ENCODE assay signal across 27 cellular contexts in the genomic region with DNA sequence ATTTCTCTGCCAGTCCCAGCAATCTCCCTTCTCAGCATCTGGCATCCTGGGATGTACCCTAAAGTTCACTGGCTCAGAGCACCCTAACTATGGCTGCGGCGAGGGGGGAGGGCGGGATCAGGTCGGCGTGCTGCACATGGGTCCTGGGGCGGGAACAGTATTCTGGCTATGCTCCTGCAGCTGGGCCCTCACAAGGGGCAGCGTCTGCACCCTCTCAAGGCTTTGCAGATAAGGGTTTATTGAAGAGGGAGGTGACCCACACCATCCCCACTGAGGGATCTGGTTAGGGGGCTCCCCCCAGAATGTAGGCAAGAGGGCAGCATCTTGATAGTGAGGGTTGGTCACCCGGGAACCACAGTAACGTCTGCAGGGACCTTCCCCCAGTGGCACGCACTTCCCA.
"Had no signal": no experiment of that assay in that cellular context is flagged by ENCODE, and none has a peak within 500 bp of the region (broad histone marks: within the 10 kb centered on the region; RNA-seq: fewer than 3 reads in every experiment).

No MANE protein-coding gene starts in this region.

- ATAC-seq: activated CD8-positive, alpha-beta T cell treated with anti-CD3 and anti-CD28 coated beads for 36 hours; activated naive CD4-positive, alpha-beta T cell treated with anti-CD3 and anti-CD28 coated beads, Interleukin-2, amount 50 U/mL, for 72 hours; activated T-helper 17 cell treated with anti-CD3 and anti-CD28 coated beads, Interleukin-2, amount 50 U/mL, for 72 hours; body of pancreas; left ventricle myocardium superior had no signal

- FAIRE-seq: endometrium had no signal

- DNase-seq: activated CD4-positive, alpha-beta T cell treated with anti-CD3 and anti-CD28 coated beads, Interleukin-2, amount 10 ng/mL, durations not matched to agents 24 days and 14 days; activated CD8-positive, alpha-beta T cell treated with anti-CD3 and anti-CD28 coated beads for 36 hours; activated naive CD4-positive, alpha-beta T cell; activated T-cell treated with anti-CD3 and anti-CD28 coated beads for 4 hours; adrenal gland; body of pancreas; cerebellar nuclear complex; colonic mucosa; effector CD8-positive, alpha-beta T cell; esophagus squamous epithelium; foreskin melanocyte; left ventricle myocardium superior; mammary epithelial cell; naive B cell; retina; stimulated activated naive CD4-positive, alpha-beta T cell; T-helper 9 cell; WERI-Rb-1 had no signal

- H3K9me3 ChIP-seq: body of pancreas, colonic mucosa, ovary, prostate gland had no signal

- H3K27ac ChIP-seq: adrenal gland, body of pancreas, colonic mucosa, epithelial cell of prostate, esophagus squamous epithelium, ovary, prostate gland, SK-N-MC, tibial nerve, WERI-Rb-1 had no signal

- H3K4me1 ChIP-seq: adrenal gland, body of pancreas, colonic mucosa, esophagus squamous epithelium, prostate gland, tibial nerve had no signal

- H3K27me3 ChIP-seq: adrenal gland, body of pancreas, colonic mucosa, ovary had no signal

- H3K27ac Mint-ChIP-seq: activated CD4-positive, alpha-beta T cell treated with anti-CD3 and anti-CD28 coated beads, Interleukin-2, amount 10 ng/mL, durations not matched to agents 24 days and 14 days; activated CD8-positive, alpha-beta T cell treated with anti-CD3 and anti-CD28 coated beads for 36 hours; activated naive CD4-positive, alpha-beta T cell treated with anti-CD3 and anti-CD28 coated beads, Interleukin-2, amount 50 U/mL, for 72 hours; activated T-helper 17 cell treated with anti-CD3 and anti-CD28 coated beads, Interleukin-2, amount 50 U/mL, for 72 hours; mesothelial cell of epicardium; naive B cell had no signal

- H3K4me3 Mint-ChIP-seq: activated CD4-positive, alpha-beta T cell treated with anti-CD3 and anti-CD28 coated beads, Interleukin-2, amount 10 ng/mL, durations not matched to agents 24 days and 14 days; activated CD8-positive, alpha-beta T cell treated with anti-CD3 and anti-CD28 coated beads for 36 hours; activated T-helper 17 cell treated with anti-CD3 and anti-CD28 coated beads, Interleukin-2, amount 50 U/mL, for 72 hours; mesothelial cell of epicardium; naive B cell had no signal

- H3K4me3 ChIP-seq: adrenal gland, body of pancreas, colonic mucosa, esophagus squamous epithelium, ovary, prostate gland, SK-N-MC, tibial nerve had no signal

- H3K36me3 ChIP-seq: adrenal gland, colonic mucosa, esophagus squamous epithelium, ovary, prostate gland, tibial nerve, WERI-Rb-1 had no signal

- H3K27me3 Mint-ChIP-seq: activated CD8-positive, alpha-beta T cell treated with anti-CD3 and anti-CD28 coated beads for 36 hours; activated T-helper 17 cell treated with anti-CD3 and anti-CD28 coated beads, Interleukin-2, amount 50 U/mL, for 72 hours had no signal

- H3K36me3 Mint-ChIP-seq: mesothelial cell of epicardium had no signal
